ENCODE assay signal across 13 cellular contexts in the genomic region with DNA sequence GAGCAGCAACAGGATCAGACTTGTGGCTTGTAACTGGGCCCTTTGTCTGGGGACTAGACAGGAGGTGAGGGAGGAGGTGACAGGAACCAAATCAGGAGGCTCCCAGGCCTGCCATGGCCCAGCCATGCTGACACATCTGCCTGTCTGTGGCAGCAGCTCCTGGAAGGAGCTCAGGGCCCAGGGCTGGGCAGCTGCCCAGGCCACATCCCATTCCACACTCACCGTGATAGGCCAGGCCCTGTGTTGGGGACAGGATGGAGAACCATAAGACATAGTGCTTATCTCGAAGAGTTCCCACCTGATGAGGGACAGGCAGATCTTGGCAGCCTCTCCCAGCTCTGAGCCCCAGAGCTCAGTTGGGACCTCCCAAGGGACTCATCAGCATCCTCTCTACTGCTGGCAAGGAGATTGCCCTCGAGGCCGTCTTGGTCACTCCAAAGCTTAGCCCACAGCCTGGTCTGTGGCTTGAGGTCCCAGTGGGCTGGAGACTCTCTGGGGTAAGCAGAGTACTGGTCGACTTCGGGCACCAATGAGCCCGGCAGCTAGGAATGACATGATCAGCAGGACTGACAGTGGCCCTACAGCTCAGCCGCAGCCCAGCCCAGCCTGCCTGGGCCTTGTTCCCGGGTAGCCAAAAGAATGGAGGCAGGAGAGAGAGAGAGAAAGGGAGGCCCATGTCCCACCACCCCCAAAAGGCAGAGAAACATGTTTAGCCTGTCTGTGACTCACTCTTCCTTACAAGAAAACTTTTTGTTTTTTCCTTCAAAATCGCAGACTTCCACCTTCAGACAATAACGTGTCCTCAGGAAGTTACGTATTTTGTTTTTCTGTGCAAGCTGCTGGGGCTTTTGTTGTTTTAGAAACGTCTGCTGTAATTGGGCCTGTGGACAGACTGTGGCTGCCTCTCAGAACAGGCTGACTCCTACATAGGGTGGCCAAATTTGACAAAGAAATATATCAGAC.
DNase-seq lines count a peak whose midpoint lies in the region; ATAC-seq and TF ChIP-seq lines count a peak whose summit lies in the region.
"Had no signal": no experiment of that assay in that cellular context is flagged by ENCODE, and none has a peak within 500 bp of the region (broad histone marks: within the 10 kb centered on the region; RNA-seq: fewer than 3 reads in every experiment).

No MANE protein-coding gene starts in this region.

- H3K9me3 ChIP-seq in SJSA1 (replicated peaks) (no peaks in the 10 kb centered on the region), esophagus squamous epithelium (no peaks in the 10 kb centered on the region)

- H3K9me3 Mint-ChIP-seq in nephron progenitor cell, result no peaks in the 10 kb centered on the region
- H3K9me3 Mint-ChIP-seq: T-cell had no signal

- no peak for TF ChIP-seq POLR2A in esophagus squamous epithelium (IDR thresholded peaks at IDR 0.05)

- TF ChIP-seq CTCF in esophagus squamous epithelium (IDR thresholded peaks at IDR 0.05), result no peak
- TF ChIP-seq CTCF in nephron progenitor cell (IDR thresholded peaks at IDR 0.05), result no peak

- no peak overlapping the region for H3K4me3 Mint-ChIP-seq in nephron progenitor cell
- H3K4me3 Mint-ChIP-seq: T-cell had no signal

- ATAC-seq in HG02678 (IDR thresholded peaks at IDR 0.05; ENCODE audit: unreplicated experiment), result no peak
- ATAC-seq in GM21381 (IDR thresholded peaks at IDR 0.05; ENCODE audit: unreplicated experiment), result no peak
- ATAC-seq: left colon, T-cell had no signal

- peak overlapping the region; percentile 11 for H2AFZ ChIP-seq in ACC112 (ENCODE audit: low read length, unreplicated experiment)

- peak overlapping the region; percentile 73 for H3K27ac ChIP-seq in ACC112 (ENCODE audit: low read depth, low read length)
- H3K27ac ChIP-seq in SJSA1, result peak overlapping the region; percentile 62
- H3K27ac ChIP-seq in esophagus squamous epithelium, result peak overlapping the region; percentile 25 to 85 (median 60)

- DNase-seq in SJSA1 (ENCODE audit: low read depth in 1 of 2, low spot score in 2 of 2) (peak in 1 of 2 experiments; percentile 68), esophagus squamous epithelium (lab: John Stamatoyannopoulos, UW) (no peak), nephron progenitor cell (no peak), G401 (ENCODE audit: low spot score) (no peak)
- DNase-seq in effector CD4-positive, alpha-beta T cell, result no peak
- DNase-seq: KBM-7; NCI-H446; stimulated activated CD4-positive, alpha-beta T cell treated with anti-CD3 and anti-CD28 coated beads, Interleukin-1b, Interleukin-23, amount 100 ng/mL, for 48 hours; T-cell had no signal

- no peaks in the 10 kb centered on the region for H3K79me2 ChIP-seq in ACC112 (ENCODE audit: control insufficient read depth, insufficient read depth, low read length, unreplicated experiment)

- peaks cover 23% of the 10 kb centered on the region for H3K4me1 ChIP-seq in ACC112 (ENCODE audit: control insufficient read depth, insufficient read depth, low read length, unreplicated experiment)
- H3K4me1 ChIP-seq in SJSA1 (replicated peaks), result peaks cover 31% of the 10 kb centered on the region
- H3K4me1 ChIP-seq in esophagus squamous epithelium, result peaks cover 0 to 82% (median 38%) of the 10 kb centered on the region in 3 donors

- WGBS in esophagus squamous epithelium, 2 donors, result 34 to 47% methylated on average over 7 to 8 of the region's 13 CpGs

- H3K4me3 ChIP-seq in ACC112 (ENCODE audit: low read depth, low read length), result no peak overlapping the region
- H3K4me3 ChIP-seq in SJSA1, result no peak overlapping the region
- no peak overlapping the region for H3K4me3 ChIP-seq in esophagus squamous epithelium

- peaks cover 77% of the 10 kb centered on the region for H3K4me1 Mint-ChIP-seq in nephron progenitor cell
- H3K4me1 Mint-ChIP-seq: T-cell had no signal

- H3K27me3 Mint-ChIP-seq in nephron progenitor cell (ENCODE audit: low read depth, poor library complexity), result peaks cover 8% of the 10 kb centered on the region

- H3K27ac Mint-ChIP-seq in nephron progenitor cell, result peak overlapping the region; percentile 51
- H3K27ac Mint-ChIP-seq: T-cell had no signal

- in situ Hi-C loops in G401 (cut with HindIII; ENCODE audit: low sequenced_read_pairs), result no loop called here

- no peaks in the 10 kb centered on the region for H3K36me3 Mint-ChIP-seq in nephron progenitor cell (ENCODE audit: low read depth)
- H3K36me3 Mint-ChIP-seq: T-cell had no signal

- intact Hi-C loops in esophagus squamous epithelium (cut with DNase I), result no loop called here

- H3K27me3 ChIP-seq in ACC112 (ENCODE audit: insufficient read depth, low read length) (no peaks in the 10 kb centered on the region), SJSA1 (replicated peaks) (no peaks in the 10 kb centered on the region), esophagus squamous epithelium (no peaks in the 10 kb centered on the region)

- H3K36me3 ChIP-seq in ACC112 (ENCODE audit: insufficient read depth, low read length) (no peaks in the 10 kb centered on the region), SJSA1 (no peaks in the 10 kb centered on the region), esophagus squamous epithelium (no peaks in the 10 kb centered on the region)
